10 cellular contexts compared by ENCODE assay signal in genomic region chr16:51577621-51578303, GRCh38.
DNase-seq lines count a peak whose midpoint lies in the region; ATAC-seq and TF ChIP-seq lines count a peak whose summit lies in the region.
"Had no signal": no experiment of that assay in that cellular context is flagged by ENCODE, and none has a peak within 500 bp of the region (broad histone marks: within the 10 kb centered on the region; RNA-seq: fewer than 3 reads in every experiment).

No MANE protein-coding gene starts in this region.

- H3K9me3 ChIP-seq in A673 (ENCODE audit: low read depth, low read length, poor library complexity, severe bottlenecking) (no peaks in the 10 kb centered on the region), esophagus squamous epithelium (no peaks in the 10 kb centered on the region)

- no TSS peak for BruUV-seq in A673 (replicated peaks; lab: Mats Ljungman, UMichigan)

- H3K4me1 ChIP-seq in A673 (ENCODE audit: insufficient read depth, low read length, poor library complexity, severe bottlenecking) (peaks cover 6% of the 10 kb centered on the region), GM23338 (ENCODE audit: insufficient read depth) (peaks cover 17% of the 10 kb centered on the region), esophagus squamous epithelium (peaks cover 0 to 9% (median 0%) of the 10 kb centered on the region in 3 donors)

- TF ChIP-seq POLR2A in esophagus squamous epithelium (IDR thresholded peaks at IDR 0.05), result no peak

- no peak overlapping the region for H2AFZ ChIP-seq in GM23338

- H3K27me3 ChIP-seq in A673 (replicated peaks; ENCODE audit: insufficient read depth, low read depth, low read length, poor library complexity) (no peaks in the 10 kb centered on the region), GM23338 (ENCODE audit: insufficient read depth) (no peaks in the 10 kb centered on the region), esophagus squamous epithelium (peaks cover 0 to 32% (median 0%) of the 10 kb centered on the region in 4 donors)

- no peaks in the 10 kb centered on the region for H3K27me3 Mint-ChIP-seq in GM23338 (ENCODE audit: insufficient read depth, low read depth, poor library complexity)

- H3K79me2 ChIP-seq in GM23338 (replicated peaks; ENCODE audit: insufficient read depth), result no peaks in the 10 kb centered on the region

- no peaks in the 10 kb centered on the region for H3K36me3 Mint-ChIP-seq in GM23338 (ENCODE audit: low read depth)

- CTCF ChIA-PET in A673 (lab: Charles Lee), result no interaction called here

- no peak overlapping the region for H3K4me3 Mint-ChIP-seq in GM23338
- H3K4me3 Mint-ChIP-seq: nephron had no signal

- H3K36me3 ChIP-seq in A673 (ENCODE audit: insufficient read depth, low read length, poor library complexity, severe bottlenecking), result no peaks in the 10 kb centered on the region
- no peaks in the 10 kb centered on the region for H3K36me3 ChIP-seq in GM23338 (ENCODE audit: insufficient read depth)
- no peaks in the 10 kb centered on the region for H3K36me3 ChIP-seq in esophagus squamous epithelium

- H3K9me3 Mint-ChIP-seq in GM23338, result no peaks in the 10 kb centered on the region

- H3K4me3 ChIP-seq in A673 (ENCODE audit: low read depth, low read length, poor library complexity, severe bottlenecking) (no peak overlapping the region), GM23338 (no peak overlapping the region), esophagus squamous epithelium (no peak overlapping the region)

- no peaks in the 10 kb centered on the region for H3F3A ChIP-seq in GM23338 (replicated peaks; ENCODE audit: low read depth)

- 16 to 37% methylated on average over 8 of the region's 8 CpGs for WGBS in esophagus squamous epithelium, 2 donors

- POLR2A ChIA-PET in A673 (lab: Charles Lee; ENCODE audit: low non-redundant PET), result no interaction called here

- intact Hi-C loops in A673 (cut with micrococcal nuclease; ENCODE audit: unreplicated experiment) (no loop called here), esophagus squamous epithelium (cut with DNase I) (no loop called here)

- peak; percentile 79 for ATAC-seq in GM23338
- ATAC-seq: stimulated activated naive CD8-positive, alpha-beta T cell treated with anti-CD3 and anti-CD28 coated beads, Interleukin-15, Interleukin-2, amounts not matched to agents 100 U/mL and 50 U/mL, for 24 hours had no signal

- no peaks in the 10 kb centered on the region; the same call in 1 of the 2 replicates for H4K20me1 ChIP-seq in GM23338 (replicated peaks; ENCODE audit: insufficient read depth)

- H3K27ac Mint-ChIP-seq in GM23338, result no peak overlapping the region; the same call in 1 of the 2 replicates
- H3K27ac Mint-ChIP-seq: nephron had no signal

- DNase-seq in A673 (ENCODE audit: low spot score) (peak; percentile 74), GM23338 (ENCODE audit: low spot score) (peak; percentile 55), NCI-H69 (lab: John Stamatoyannopoulos, UW) (peak; percentile 45), iPS DF 19.7 (ENCODE audit: low read depth, low spot score) (peak; percentile 40), esophagus squamous epithelium (lab: John Stamatoyannopoulos, UW) (no peak)
- DNase-seq in stimulated activated CD4-positive, alpha-beta T cell treated with anti-CD3 and anti-CD28 coated beads, Interleukin-12 subunit alpha, Interleukin-12 subunit beta, amount 100 ng/mL, for 4 hours, result no peak
- DNase-seq in activated CD4-positive, CD25-positive, alpha-beta regulatory T cell treated with anti-CD3 and anti-CD28 coated beads, Interleukin-2, amount 50 U/mL, for 72 hours, result no peak
- DNase-seq in activated naive CD4-positive, alpha-beta T cell treated with anti-CD3 and anti-CD28 coated beads, Interleukin-2, amount 50 U/mL, for 16 hours, result no peak
- DNase-seq: stimulated activated naive CD8-positive, alpha-beta T cell treated with anti-CD3 and anti-CD28 coated beads, Interleukin-15, Interleukin-2, amounts not matched to agents 100 U/mL and 50 U/mL, for 24 hours had no signal

- TF ChIP-seq CTCF in A673 (conservative IDR thresholded peaks at IDR 0.05; ENCODE audit: low read depth, low read length) (no peak), GM23338 (conservative IDR thresholded peaks at IDR 0.05; ENCODE audit: low read depth in 2 of 2) (no peak), esophagus squamous epithelium (IDR thresholded peaks at IDR 0.05) (no peak)

- peaks cover 2% of the 10 kb centered on the region; the same call in 1 of the 2 replicates for H3K9me2 ChIP-seq in GM23338 (ENCODE audit: insufficient read depth)

- no peak overlapping the region for H3K27ac ChIP-seq in A673 (ENCODE audit: low read depth, low read length, poor library complexity, severe bottlenecking)
- H3K27ac ChIP-seq in GM23338 (ENCODE audit: low read depth), result no peak overlapping the region
- no peak overlapping the region for H3K27ac ChIP-seq in esophagus squamous epithelium

- no peak overlapping the region for H3K4me2 ChIP-seq in GM23338

- peaks cover 12% of the 10 kb centered on the region; the same call in 2 of the 3 replicates for H3K4me1 Mint-ChIP-seq in GM23338
- H3K4me1 Mint-ChIP-seq: nephron had no signal

TF ChIP-seq in GM23338, 12 proteins besides CTCF, POLR2A, EP300 and RAD21:
- TF ChIP-seq ZNF331 (CRISPR knock-in tag; IDR thresholded peaks at IDR 0.05; ENCODE audit: low read depth), result no peak
- no peak for TF ChIP-seq ZNF114 (CRISPR knock-in tag; IDR thresholded peaks at IDR 0.05)
- no peak for TF ChIP-seq EZH2phosphoT487 (IDR thresholded peaks at IDR 0.05; ENCODE audit: unreplicated experiment)
- TF ChIP-seq ZNF462 (CRISPR knock-in tag; IDR thresholded peaks at IDR 0.05), result no peak

Comparison
In these comparisons a context has a peak if more than half of its experiments do, and no peak if none do; other contexts are left out.
1. DNase-seq: peak in A673 (single experiment), GM23338 (single experiment), NCI-H69 (single experiment) and iPS DF 19.7 (single experiment); none in esophagus squamous epithelium (single experiment), stimulated activated CD4-positive, alpha-beta T cell treated with anti-CD3 and anti-CD28 coated beads, Interleukin-12 subunit alpha, Interleukin-12 subunit beta, amount 100 ng/mL, for 4 hours (single experiment), activated CD4-positive, CD25-positive, alpha-beta regulatory T cell treated with anti-CD3 and anti-CD28 coated beads, Interleukin-2, amount 50 U/mL, for 72 hours (single experiment) and activated naive CD4-positive, alpha-beta T cell treated with anti-CD3 and anti-CD28 coated beads, Interleukin-2, amount 50 U/mL, for 16 hours (single experiment).